In the genomic region with DNA sequence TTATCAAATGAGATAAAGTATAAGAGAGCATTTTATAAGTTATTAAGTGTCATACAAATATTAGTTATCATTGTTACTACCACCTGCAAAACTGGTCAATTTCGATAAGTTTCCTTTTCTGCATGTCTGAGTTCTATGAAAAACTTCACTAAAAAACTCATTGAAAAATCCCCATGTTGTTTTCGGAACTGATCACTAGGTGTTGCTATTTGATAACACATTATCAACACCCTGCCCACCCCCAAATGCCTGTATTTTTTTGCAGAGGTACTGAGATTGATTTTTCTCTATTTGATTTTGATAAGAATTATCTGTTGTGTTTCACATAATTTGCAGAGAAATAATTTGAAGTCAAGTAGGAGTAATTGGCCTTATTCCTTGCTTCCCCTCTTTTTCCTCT, we compare ENCODE assay signal across 7 cellular contexts. TPM values are rescaled to one million over a fixed set of nuclear protein-coding genes. Genes with fewer than 3 reads are reported as not detected.
A peak's percentile ranks its signal among the peaks of the same experiment; 100 is the strongest.
DNase-seq lines count a peak whose midpoint lies in the region; ATAC-seq, FAIRE-seq and TF ChIP-seq lines count a peak whose summit lies in the region.

No MANE protein-coding gene starts in this region.

- no peaks in the 10 kb centered on the region for H3K36me3 ChIP-seq in endothelial cell of umbilical vein (ENCODE audit: control insufficient read depth in 2 of 2, extremely low read depth in 1 of 2, insufficient read depth in 2 of 2, low read length in 2 of 2)

- TF ChIP-seq CTCF in GM12864 (IDR thresholded peaks at IDR 0.05; ENCODE audit: low read depth, low read length, missing control alignments) (peak; percentile 48), endothelial cell of umbilical vein (IDR thresholded peaks at IDR 0.05; ENCODE audit: extremely low read depth in 1 of 2, insufficient read depth in 1 of 2, low read depth in 1 of 2, low read length in 2 of 2) (peak; percentile 20 to 29)

- peaks cover 0 to 2% of the 10 kb centered on the region in 2 experiments for H3K27me3 ChIP-seq in endothelial cell of umbilical vein (ENCODE audit: control insufficient read depth in 2 of 2, insufficient read depth in 2 of 2, low read length in 2 of 2)

- dilution Hi-C loops in endothelial cell of umbilical vein (cut with MboI; ENCODE audit: extremely low pct_ligation_motif_present, low sequenced_read_pairs), result loop anchor here (25.0 kb wide), 1 partner anchor 295 kb away; no protein-coding TSS in a partner anchor

- peaks cover 10% of the 10 kb centered on the region for H3K4me1 ChIP-seq in endothelial cell of umbilical vein (ENCODE audit: control insufficient read depth, extremely low read depth, insufficient read depth, low read length)

- no peaks in the 10 kb centered on the region for H4K20me1 ChIP-seq in endothelial cell of umbilical vein (replicated peaks; ENCODE audit: control insufficient read depth, extremely low read depth, insufficient read depth, low read length)

- CTCF ChIA-PET in endothelial cell of umbilical vein (lab: Charles Lee), result interaction anchor here (1.0 to 4.7 kb wide), 7 partner anchors 289 to 891 kb away, joined by 3 to 59 read pairs (median 8); no protein-coding TSS in a partner anchor

- H3K4me2 ChIP-seq in endothelial cell of umbilical vein (ENCODE audit: insufficient read depth, low read length), result no peak overlapping the region

- H3K27ac ChIP-seq in endothelial cell of umbilical vein (ENCODE audit: insufficient read depth, low read depth, low read length), result no peak overlapping the region

- ATAC-seq in sciatic nerve, result peak; percentile 76
- no peak for ATAC-seq in HG02840 (IDR thresholded peaks at IDR 0.05; ENCODE audit: low FRiP score, unreplicated experiment)

- H3K9me3 ChIP-seq in endothelial cell of umbilical vein (replicated peaks; ENCODE audit: control insufficient read depth, insufficient read depth, low read length), result no peaks in the 10 kb centered on the region

- intact Hi-C loops in endothelial cell of umbilical vein (cut with micrococcal nuclease) (loop anchor here (1.0 to 10.0 kb wide), 7 partner anchors 54 to 892 kb away; no protein-coding TSS in a partner anchor), sciatic nerve (cut with DNase I) (loop anchor here (2.0 kb wide), 1 partner anchor 292 kb away; no protein-coding TSS in a partner anchor)

- FAIRE-seq in endothelial cell of umbilical vein (lab: Jason Lieb, UNC), result peak; percentile 75

- no peaks in the 10 kb centered on the region for H3K79me2 ChIP-seq in endothelial cell of umbilical vein (ENCODE audit: control insufficient read depth, insufficient read depth, low read length)

- H2AFZ ChIP-seq in endothelial cell of umbilical vein (ENCODE audit: low read depth, low read length), result no peak overlapping the region

- DNase-seq in GM12864 (ENCODE audit: low read depth) (no peak), NCI-H2227 treated with DMSO at 0.1 percent for 48 hours (lab: John Stamatoyannopoulos, UW) (peak; percentile 46), endothelial cell of umbilical vein (ENCODE audit: low read depth, low spot score) (peak; percentile 44), sciatic nerve (ENCODE audit: low spot score) (no peak), kidney glomerular epithelial cell (lab: John Stamatoyannopoulos, UW) (no peak), NCI-H526 treated with DMSO at 0.1 percent for 48 hours (lab: John Stamatoyannopoulos, UW) (no peak)

- no peak overlapping the region for H3K9ac ChIP-seq in endothelial cell of umbilical vein (replicated peaks; ENCODE audit: extremely low read depth, insufficient read depth, low read length)

- H3K9me1 ChIP-seq in endothelial cell of umbilical vein (replicated peaks; ENCODE audit: control insufficient read depth, extremely low read depth, insufficient read depth, low read length), result no peaks in the 10 kb centered on the region

- POLR2A ChIA-PET in endothelial cell of umbilical vein (lab: Charles Lee), result no interaction called here

- no TSS peak for BruUV-seq in endothelial cell of umbilical vein (replicated peaks; lab: Mats Ljungman, UMichigan)

- no peak for TF ChIP-seq POLR2A in endothelial cell of umbilical vein (IDR thresholded peaks at IDR 0.05; ENCODE audit: low read depth, low read length)

- H3K4me3 ChIP-seq in GM12864 (ENCODE audit: low read depth, low read length), result no peak overlapping the region
- no peak overlapping the region for H3K4me3 ChIP-seq in endothelial cell of umbilical vein (replicated peaks in 1 of 3; ENCODE audit: insufficient read depth in 1 of 3, low read depth in 1 of 3, low read length in 3 of 3)

TF ChIP-seq in endothelial cell of umbilical vein, 7 proteins besides CTCF, POLR2A, EP300 and RAD21:
- TF ChIP-seq GATA2 (IDR thresholded peaks at IDR 0.05; ENCODE audit: insufficient read depth, insufficient read length, low read depth, low read length) (no peak), JUN (IDR thresholded peaks at IDR 0.05; ENCODE audit: borderline replicate concordance, insufficient read depth, insufficient read length, low read depth) (no peak), MAX (IDR thresholded peaks at IDR 0.05; ENCODE audit: insufficient read depth, insufficient read length) (no peak), MYC (IDR thresholded peaks at IDR 0.05; ENCODE audit: low read depth, low read length) (no peak), POLR2AphosphoS5 (IDR thresholded peaks at IDR 0.05; ENCODE audit: insufficient read depth, low read depth, low read length) (no peak), FOS (IDR thresholded peaks at IDR 0.05; ENCODE audit: borderline replicate concordance, insufficient read depth, low read length) (no peak), EZH2 (IDR thresholded peaks at IDR 0.05; ENCODE audit: borderline replicate concordance, low read depth, low read length, severe bottlenecking) (no peak)

RNA-seq across cellular contexts. Expression of gene DISP1, which starts 22.1 kb away (rescaled TPM):
- total RNA-seq in endothelial cell of umbilical vein (2.4 and 3.9 TPM in 2 replicates), sciatic nerve (23.9 TPM)
- 3.9 and 4.6 TPM in 2 replicates for polyA plus RNA-seq in endothelial cell of umbilical vein
- 2.2 and 2.4 TPM in 2 replicates for polyA plus RNA-seq in endothelial cell of umbilical vein (2011; cell fraction: cytosol; rRNA removed)
- 5.8 and 7.1 TPM in 2 replicates for polyA plus RNA-seq in endothelial cell of umbilical vein (2011; cell fraction: nucleus; rRNA removed)
- polyA plus RNA-seq in endothelial cell of umbilical vein (2012), result 1.5 and 1.7 TPM in 2 replicates
- 20.4 and 32.2 TPM in 2 replicates for polyA minus RNA-seq in endothelial cell of umbilical vein
- polyA minus RNA-seq in endothelial cell of umbilical vein (2011; cell fraction: cytosol; rRNA and poly(A)+ RNA removed), result 4.4 TPM
- polyA minus RNA-seq in endothelial cell of umbilical vein (2011; cell fraction: nucleus; rRNA and poly(A)+ RNA removed), result 9.5 and 14.8 TPM in 2 replicates

RNA-seq across cellular contexts. Expression of gene FAM177B, which starts 55.7 kb away (rescaled TPM):
- not detected in 2 replicates for total RNA-seq in endothelial cell of umbilical vein
- polyA plus RNA-seq in endothelial cell of umbilical vein, result not detected in 2 replicates
- not detected in 2 replicates for polyA plus RNA-seq in endothelial cell of umbilical vein (2011; cell fraction: cytosol; rRNA removed)
- polyA plus RNA-seq in endothelial cell of umbilical vein (2011; cell fraction: nucleus; rRNA removed), result not detected in 2 replicates
- polyA plus RNA-seq in endothelial cell of umbilical vein (2012), result not detected in 2 replicates
- not detected in 2 replicates for polyA minus RNA-seq in endothelial cell of umbilical vein
- polyA minus RNA-seq in endothelial cell of umbilical vein (2011; cell fraction: cytosol; rRNA and poly(A)+ RNA removed), result not detected
- polyA minus RNA-seq in endothelial cell of umbilical vein (2011; cell fraction: nucleus; rRNA and poly(A)+ RNA removed), result not detected in 2 replicates
- total RNA-seq in sciatic nerve, result not detected

Comparison
In these comparisons a context has a peak if more than half of its experiments do, and no peak if none do; other contexts are left out.
1. DNase-seq: peak in NCI-H2227 treated with DMSO at 0.1 percent for 48 hours (single experiment) and endothelial cell of umbilical vein (single experiment); none in GM12864 (single experiment), sciatic nerve (single experiment), kidney glomerular epithelial cell (single experiment) and NCI-H526 treated with DMSO at 0.1 percent for 48 hours (single experiment).